24 cellular contexts compared by ENCODE assay signal in the genomic region with DNA sequence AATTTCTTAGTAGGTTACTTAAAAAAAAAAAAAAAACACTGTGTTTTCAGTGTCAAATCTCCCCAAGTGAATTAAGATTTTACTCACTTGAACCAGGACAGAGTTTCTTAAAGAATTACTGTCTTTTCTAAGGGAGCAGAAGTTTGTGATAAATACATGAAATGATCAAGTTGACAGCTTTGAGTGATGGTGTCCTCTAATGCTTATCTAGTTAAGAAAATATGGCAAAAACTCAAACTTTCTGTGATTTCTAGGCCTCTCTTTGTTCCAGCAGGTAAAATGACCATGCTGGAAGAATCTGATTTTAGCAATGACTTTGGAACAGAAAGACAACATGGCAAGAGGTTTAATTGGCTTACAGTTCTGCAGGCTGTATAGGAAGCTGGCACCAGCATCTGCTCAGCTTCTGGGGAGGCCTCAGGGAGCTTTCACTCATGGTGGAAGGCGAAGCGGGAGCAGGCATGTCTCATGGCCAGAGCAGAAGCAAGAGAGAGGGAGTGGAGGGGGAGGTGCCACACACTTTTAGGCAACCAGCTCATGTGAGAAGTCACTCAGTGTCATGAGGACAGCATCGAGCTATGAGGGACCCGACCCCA. TPM values are rescaled to one million over a fixed set of nuclear protein-coding genes. Genes with fewer than 3 reads are reported as not detected.
A peak's percentile ranks its signal among the peaks of the same experiment; 100 is the strongest.
DNase-seq lines count a peak whose midpoint lies in the region; ATAC-seq, FAIRE-seq and TF ChIP-seq lines count a peak whose summit lies in the region.
"Had no signal": no experiment of that assay in that cellular context is flagged by ENCODE, and none has a peak within 500 bp of the region (broad histone marks: within the 10 kb centered on the region; RNA-seq: fewer than 3 reads in every experiment).

No MANE protein-coding gene starts in this region.

- peaks cover 92% of the 10 kb centered on the region for H3K4me1 Mint-ChIP-seq in CD4-positive, alpha-beta T cell (ENCODE audit: low read depth)
- peaks cover 41 to 52% of the 10 kb centered on the region in 2 experiments for H3K4me1 Mint-ChIP-seq in H9
- peaks cover 80% of the 10 kb centered on the region for H3K4me1 Mint-ChIP-seq in activated naive CD8-positive, alpha-beta T cell treated with anti-CD3 and anti-CD28 coated beads, Interleukin-2, amount 10 ng/mL, durations not matched to agents 7 days and 5 days
- peaks cover 56% of the 10 kb centered on the region for H3K4me1 Mint-ChIP-seq in neural crest cell

- H3K4me1 ChIP-seq in H9 (ENCODE audit: insufficient read depth, low read length), result peaks cover 6% of the 10 kb centered on the region
- peaks cover 0 to 14% (median 6%) of the 10 kb centered on the region in 3 donors for H3K4me1 ChIP-seq in pancreas

- H2BK12ac ChIP-seq in H9 (ENCODE audit: insufficient read length, low read depth, low read length), result no peak overlapping the region

- no peak overlapping the region for H3K4me3 Mint-ChIP-seq in CD4-positive, alpha-beta T cell
- no peak overlapping the region for H3K4me3 Mint-ChIP-seq in H9
- H3K4me3 Mint-ChIP-seq in activated naive CD8-positive, alpha-beta T cell treated with anti-CD3 and anti-CD28 coated beads, Interleukin-2, amount 10 ng/mL, durations not matched to agents 7 days and 5 days, result peak overlapping the region; percentile 0
- no peak overlapping the region for H3K4me3 Mint-ChIP-seq in neural crest cell

- no peak for ATAC-seq in CD4-positive, alpha-beta T cell (ENCODE audit: poor library complexity)
- ATAC-seq in activated naive CD8-positive, alpha-beta T cell treated with anti-CD3 and anti-CD28 coated beads, Interleukin-2, amount 10 ng/mL, durations not matched to agents 7 days and 5 days (ENCODE audit: low read depth), result no peak
- ATAC-seq in GM21447 (IDR thresholded peaks at IDR 0.05; ENCODE audit: unreplicated experiment) (no peak), pancreas (no peak)

- POLR2A ChIA-PET in CD4-positive, alpha-beta T cell (lab: Charles Lee), result interaction anchor here (4.1 kb wide), 1 partner anchor 17 kb away, joined by 44 read pairs; no protein-coding TSS in a partner anchor
- POLR2A ChIA-PET in activated naive CD8-positive, alpha-beta T cell treated with anti-CD3 and anti-CD28 coated beads, Interleukin-2, amount 10 ng/mL, durations not matched to agents 7 days and 5 days (lab: Charles Lee), result interaction anchor here (0.8 to 2.5 kb wide), 3 partner anchors 18 to 250 kb away, joined by 3 to 10 read pairs (median 4); no protein-coding TSS in a partner anchor

- no peaks in the 10 kb centered on the region for H4K20me1 ChIP-seq in H9 (ENCODE audit: control insufficient read depth, insufficient read depth, insufficient read length)

- H3K36me3 Mint-ChIP-seq in CD4-positive, alpha-beta T cell (ENCODE audit: low read depth), result peaks cover 3% of the 10 kb centered on the region
- H3K36me3 Mint-ChIP-seq in H9 (ENCODE audit: insufficient read depth in 1 of 3, low read depth in 3 of 3) (peaks cover 4 to 5% (median 5%) of the 10 kb centered on the region in 3 experiments), neural crest cell (ENCODE audit: low read depth) (peaks cover 3% of the 10 kb centered on the region)
- peaks cover 13% of the 10 kb centered on the region for H3K36me3 Mint-ChIP-seq in activated naive CD8-positive, alpha-beta T cell treated with anti-CD3 and anti-CD28 coated beads, Interleukin-2, amount 10 ng/mL, durations not matched to agents 7 days and 5 days

- H3K27me3 ChIP-seq in CD4-positive, alpha-beta T cell (ENCODE audit: control insufficient read depth, insufficient read depth, low read length), result no peaks in the 10 kb centered on the region
- H3K27me3 ChIP-seq in H9 (ENCODE audit: insufficient read depth, low read length) (no peaks in the 10 kb centered on the region), pancreas (no peaks in the 10 kb centered on the region)
- H3K27me3 ChIP-seq: ascending aorta, testis had no signal

- peak overlapping the region; percentile 7 for H3K27ac Mint-ChIP-seq in CD4-positive, alpha-beta T cell
- H3K27ac Mint-ChIP-seq in H9 (peak overlapping the region in 2 of 3 experiments; percentile 9 to 88; a peak in 2 of 7 replicates), neural crest cell (ENCODE audit: unreplicated experiment) (peak overlapping the region; percentile 20)
- peak overlapping the region; percentile 72 for H3K27ac Mint-ChIP-seq in activated naive CD8-positive, alpha-beta T cell treated with anti-CD3 and anti-CD28 coated beads, Interleukin-2, amount 10 ng/mL, durations not matched to agents 7 days and 5 days

- CTCF ChIA-PET in CD4-positive, alpha-beta T cell (lab: Charles Lee), result interaction anchor here (0.6 to 2.1 kb wide), 3 partner anchors 21 to 58 kb away, joined by 3 to 6 read pairs (median 5); no protein-coding TSS in a partner anchor

- no peak overlapping the region for H3K4ac ChIP-seq in H9 (ENCODE audit: low read depth, low read length)

- no peak for TF ChIP-seq CTCF in CD4-positive, alpha-beta T cell (IDR thresholded peaks at IDR 0.05)
- TF ChIP-seq CTCF in H9 (conservative IDR thresholded peaks at IDR 0.05) (no peak), neural crest cell (conservative IDR thresholded peaks at IDR 0.05) (no peak), pancreas (IDR thresholded peaks at IDR 0.05) (no peak)

- H4K5ac ChIP-seq in H9 (ENCODE audit: insufficient read length, low read depth, low read length), result no peak overlapping the region

- H3K27me3 Mint-ChIP-seq in CD4-positive, alpha-beta T cell, result no peaks in the 10 kb centered on the region
- H3K27me3 Mint-ChIP-seq in H9 (ENCODE audit: low read depth) (no peaks in the 10 kb centered on the region), neural crest cell (ENCODE audit: low read depth) (no peaks in the 10 kb centered on the region)
- no peaks in the 10 kb centered on the region for H3K27me3 Mint-ChIP-seq in activated naive CD8-positive, alpha-beta T cell treated with anti-CD3 and anti-CD28 coated beads, Interleukin-2, amount 10 ng/mL, durations not matched to agents 7 days and 5 days

- no peaks in the 10 kb centered on the region for H3K36me3 ChIP-seq in pancreas
- H3K36me3 ChIP-seq: ascending aorta, WERI-Rb-1 had no signal

- no peak overlapping the region for H3K4me2 ChIP-seq in H9 (ENCODE audit: insufficient read depth, insufficient read length, low read length)
- H3K4me2 ChIP-seq: SK-N-SH had no signal

- no peak overlapping the region for H4K8ac ChIP-seq in H9 (replicated peaks; ENCODE audit: insufficient read length, low read depth, low read length)

- H3T11ph ChIP-seq in H9 (ENCODE audit: low read length), result no peak overlapping the region

- no peak overlapping the region for H3K9ac ChIP-seq in H9 (ENCODE audit: extremely low read depth, insufficient read length, low read length)
- H3K9ac ChIP-seq: SK-N-SH had no signal

- H3K79me1 ChIP-seq in H9 (ENCODE audit: insufficient read depth, low read depth, low read length, poor library complexity, severe bottlenecking), result peaks cover 3% of the 10 kb centered on the region

- H3K79me2 ChIP-seq in H9 (ENCODE audit: insufficient read depth, low read length), result peaks cover 5% of the 10 kb centered on the region; the same call in 1 of the 2 replicates

- WGBS in H9 (ENCODE audit: extremely low coverage, insufficient read length, low lambda C conversion rate), result no CpG with 5 or more reads among the region's 4 CpGs
- WGBS in pancreas, 2 donors, result 99% methylated on average over 4 of the region's 4 CpGs

- H3K9me3 Mint-ChIP-seq in CD4-positive, alpha-beta T cell, result no peaks in the 10 kb centered on the region
- H3K9me3 Mint-ChIP-seq in H9 (no peaks in the 10 kb centered on the region), neural crest cell (no peaks in the 10 kb centered on the region)
- H3K9me3 Mint-ChIP-seq in activated naive CD8-positive, alpha-beta T cell treated with anti-CD3 and anti-CD28 coated beads, Interleukin-2, amount 10 ng/mL, durations not matched to agents 7 days and 5 days, result peaks cover 4% of the 10 kb centered on the region
- H3K9me3 Mint-ChIP-seq: T-helper 2 cell treated with Interferon-gamma antibody and Interleukin-4, amounts not matched to agents 5 μg/mL and 100 μg/mL, for 36 hours had no signal

- no peak overlapping the region for H2AFZ ChIP-seq in H9 (ENCODE audit: low read length)

- no peak overlapping the region for H2AK5ac ChIP-seq in H9 (ENCODE audit: insufficient read length, low read length)

- no peak overlapping the region for H3K18ac ChIP-seq in H9 (ENCODE audit: insufficient read length, low read depth, low read length)

- no peak overlapping the region for H2BK15ac ChIP-seq in H9 (ENCODE audit: low read depth, low read length)

- H3K27ac ChIP-seq in CD4-positive, alpha-beta T cell (ENCODE audit: low read depth, low read length), result no peak overlapping the region
- H3K27ac ChIP-seq in H9 (ENCODE audit: insufficient read length, low read depth, low read length), result no peak overlapping the region
- H3K27ac ChIP-seq in pancreas, result no peak overlapping the region
- H3K27ac ChIP-seq: ascending aorta, testis, WERI-Rb-1 had no signal

- no peak overlapping the region for H2BK5ac ChIP-seq in H9 (ENCODE audit: insufficient read length, low read length)

- no peak overlapping the region for H2BK20ac ChIP-seq in H9 (ENCODE audit: low read depth, low read length, poor library complexity, severe bottlenecking)

- no peak overlapping the region for H2BK120ac ChIP-seq in H9 (ENCODE audit: low read depth, low read length, poor library complexity, severe bottlenecking)

- H3K56ac ChIP-seq in H9 (ENCODE audit: insufficient read length, low read depth, low read length), result no peak overlapping the region

- H4K91ac ChIP-seq in H9 (ENCODE audit: insufficient read length, low read depth, low read length), result no peak overlapping the region

- DNase-seq in CD4-positive, alpha-beta T cell, result no peak
- DNase-seq in H9, result no peak
- no peak for DNase-seq in activated naive CD8-positive, alpha-beta T cell treated with anti-CD3 and anti-CD28 coated beads, Interleukin-2, amount 10 ng/mL, durations not matched to agents 7 days and 5 days
- DNase-seq in neural crest cell (ENCODE audit: low read depth, low spot score), result no peak
- DNase-seq in HCEC 1CT, result no peak
- DNase-seq in pancreas, result no peak
- DNase-seq: activated CD4-positive, alpha-beta T cell treated with anti-CD3 and anti-CD28 coated beads, Interleukin-2, amount 50 U/mL, for 1 hour; activated CD8-positive, alpha-beta memory T cell treated with anti-CD3 and anti-CD28 coated beads, Interleukin-2, amount 50 U/mL, for 4 hours; activated gamma-delta T cell treated with Interleukin-2 at 50 U/mL for 16 hours; caudate nucleus; head of caudate nucleus; IMR-90; NCI-H1105 treated with DMSO at 0.1 percent for 48 hours; NCI-H2029; retina; RPMI8226; SK-N-SH; small intestine; stimulated activated CD4-positive, alpha-beta T cell treated with anti-CD3 and anti-CD28 coated beads, Interleukin-2, amount 100 ng/mL, for 24 hours; testis; WERI-Rb-1 had no signal

- no peaks in the 10 kb centered on the region for H3K9me3 ChIP-seq in CD4-positive, alpha-beta T cell (ENCODE audit: control insufficient read depth, low read length)
- H3K9me3 ChIP-seq in H9 (ENCODE audit: control insufficient read depth, low read depth, low read length) (no peaks in the 10 kb centered on the region), pancreas (no peaks in the 10 kb centered on the region)
- H3K9me3 ChIP-seq: ascending aorta, SK-N-SH, testis had no signal

- no peaks in the 10 kb centered on the region for H3K23me2 ChIP-seq in H9 (ENCODE audit: insufficient read length, low read depth, low read length, poor library complexity, severe bottlenecking)

- no peak overlapping the region for H3K23ac ChIP-seq in H9 (ENCODE audit: insufficient read length, low read depth, low read length)

- intact Hi-C loops in CD4-positive, alpha-beta T cell (cut with DNase I, micrococcal nuclease), result loop anchor here in 1 of 2 experiments (10.0 kb wide), 1 partner anchor 537 kb away; the partner anchor contains the start of gene GALNT1
- intact Hi-C loops in pancreas (cut with DNase I), result no loop called here

- H3K4me3 ChIP-seq in pancreas, result no peak overlapping the region
- H3K4me3 ChIP-seq: ascending aorta, testis had no signal

- FAIRE-seq in pancreas (lab: Jason Lieb, UNC), result no peak

- H3K14ac ChIP-seq in H9 (ENCODE audit: insufficient read depth, low read length), result no peak overlapping the region

RNA-seq across cellular contexts. Expression of gene MAPRE2, which starts 6.6 kb away (rescaled TPM):
- 100 to 1,000 TPM; 108 to 112 TPM for total RNA-seq in CD4-positive, alpha-beta T cell
- total RNA-seq in H9 (2021) (27.0 and 29.4 TPM in 2 replicates), neural crest cell (35.5 and 38.1 TPM in 2 replicates), pancreas (10 to 100 TPM in 3 of 6 donors, 1 to 10 TPM in 3; 8.4 to 18.2 (median 10.6) TPM)
- 10 to 100 TPM; 61.5 to 63.2 TPM for total RNA-seq in activated naive CD8-positive, alpha-beta T cell treated with anti-CD3 and anti-CD28 coated beads, Interleukin-2, amount 10 ng/mL, durations not matched to agents 7 days and 5 days
- 10 to 100 TPM in 1 of 2 donors, 1 to 10 TPM in 1; 4.8 to 13.0 TPM for polyA plus RNA-seq in pancreas

Comparison
In these comparisons a context has a peak if more than half of its experiments do, and no peak if none do; other contexts are left out.
1. H3K27ac Mint-ChIP-seq: peak in every context shown above with its lines; median percentile 72 in activated naive CD8-positive, alpha-beta T cell treated with anti-CD3 and anti-CD28 coated beads, Interleukin-2, amount 10 ng/mL, durations not matched to agents 7 days and 5 days; 48 in H9; 20 in neural crest cell; 7 in CD4-positive, alpha-beta T cell.